Comparison of ENCODE assay signal across 9 cellular contexts in genomic region chr1:170530972-170531757, GRCh38. TPM values are rescaled to one million over a fixed set of nuclear protein-coding genes. Genes with fewer than 3 reads are reported as not detected.
DNase-seq lines count a peak whose midpoint lies in the region; ATAC-seq and TF ChIP-seq lines count a peak whose summit lies in the region.
"Had no signal": no experiment of that assay in that cellular context is flagged by ENCODE, and none has a peak within 500 bp of the region (broad histone marks: within the 10 kb centered on the region; RNA-seq: fewer than 3 reads in every experiment).

No MANE protein-coding gene starts in this region.

- H3K4me1 ChIP-seq in PC-9 (replicated peaks; ENCODE audit: insufficient read depth), result peaks cover 14% of the 10 kb centered on the region

- peak; percentile 43 for DNase-seq in activated T-cell treated with anti-CD3 and anti-CD28 coated beads, Interleukin-2, amount 50 U/mL, for 24 hours
- DNase-seq in activated T-cell treated with anti-CD3 and anti-CD28 coated beads for 4 hours (no peak), PC-9 (no peak), fibroblast of villous mesenchyme (ENCODE audit: low read depth) (peak; percentile 63), retinal pigment epithelial cell (ENCODE audit: low read depth) (no peak), NCI-H2171 (lab: John Stamatoyannopoulos, UW) (no peak), T-helper 17 cell (no peak)

- peak overlapping the region; percentile 96 for H3K4me2 ChIP-seq in PC-9

- BruUV-seq in PC-9 (replicated peaks; lab: Mats Ljungman, UMichigan), result TSS peak; percentile 87

- CTCF ChIA-PET in PC-9 (lab: Charles Lee), result interaction anchor here (0.6 kb wide), 1 partner anchor 32 kb away, joined by 8 read pairs; no protein-coding TSS in a partner anchor

- TF ChIP-seq CTCF in PC-9 (conservative IDR thresholded peaks at IDR 0.05) (no peak), fibroblast of villous mesenchyme (IDR thresholded peaks at IDR 0.05; ENCODE audit: insufficient read depth, low read depth, low read length) (no peak), retinal pigment epithelial cell (conservative IDR thresholded peaks at IDR 0.05; ENCODE audit: low read depth, low read length) (no peak)

- no peak overlapping the region for H3K27ac Mint-ChIP-seq in activated T-cell treated with anti-CD3 and anti-CD28 coated beads, Interleukin-2, amount 50 U/mL, for 24 hours
- H3K27ac Mint-ChIP-seq in T-helper 17 cell, result no peak overlapping the region
- H3K27ac Mint-ChIP-seq: activated naive CD8-positive, alpha-beta T cell had no signal

- H3K36me3 ChIP-seq in PC-9 (ENCODE audit: low read depth), result peaks cover 8% of the 10 kb centered on the region

- H3K27me3 ChIP-seq in PC-9 (ENCODE audit: insufficient read depth, low read depth), result no peaks in the 10 kb centered on the region

- H3K4me3 ChIP-seq in PC-9, result peak overlapping the region; percentile 80
- H3K4me3 ChIP-seq in fibroblast of villous mesenchyme (ENCODE audit: low read depth, low read length), result peak overlapping the region; percentile 81
- H3K4me3 ChIP-seq in retinal pigment epithelial cell (ENCODE audit: low read length), result peak overlapping the region; percentile 66

- H3K4me3 Mint-ChIP-seq in activated T-cell treated with anti-CD3 and anti-CD28 coated beads, Interleukin-2, amount 50 U/mL, for 24 hours, result no peak overlapping the region
- no peak overlapping the region for H3K4me3 Mint-ChIP-seq in T-helper 17 cell
- H3K4me3 Mint-ChIP-seq: activated naive CD8-positive, alpha-beta T cell had no signal

- no peaks in the 10 kb centered on the region for H4K20me1 ChIP-seq in PC-9 (ENCODE audit: insufficient read depth)

- H3K9me2 ChIP-seq in PC-9 (ENCODE audit: insufficient read depth), result no peaks in the 10 kb centered on the region

- ATAC-seq in T-helper 17 cell (no peak), HG03565 (IDR thresholded peaks at IDR 0.05; ENCODE audit: unreplicated experiment) (no peak)

- H3K79me2 ChIP-seq in PC-9 (ENCODE audit: low read depth), result peaks cover 32% of the 10 kb centered on the region

- no peaks in the 10 kb centered on the region for H3F3A ChIP-seq in PC-9 (ENCODE audit: insufficient read depth, low read depth)

- no peaks in the 10 kb centered on the region for H3K27me3 Mint-ChIP-seq in activated T-cell treated with anti-CD3 and anti-CD28 coated beads, Interleukin-2, amount 50 U/mL, for 24 hours
- H3K27me3 Mint-ChIP-seq in T-helper 17 cell, result no peaks in the 10 kb centered on the region
- H3K27me3 Mint-ChIP-seq: activated naive CD8-positive, alpha-beta T cell had no signal

- peak overlapping the region; percentile 86 for H3K27ac ChIP-seq in PC-9

- peaks cover 14% of the 10 kb centered on the region for H3K4me1 Mint-ChIP-seq in activated T-cell treated with anti-CD3 and anti-CD28 coated beads, Interleukin-2, amount 50 U/mL, for 24 hours (ENCODE audit: low read depth)
- H3K4me1 Mint-ChIP-seq in T-helper 17 cell, result peaks cover 9% of the 10 kb centered on the region

- H3K9me3 ChIP-seq in PC-9 (ENCODE audit: insufficient read depth, low read depth), result no peaks in the 10 kb centered on the region
- no peaks in the 10 kb centered on the region for H3K9me3 ChIP-seq in T-helper 17 cell (ENCODE audit: control insufficient read depth, low read length, poor library complexity, severe bottlenecking)

- POLR2A ChIA-PET in PC-9 (lab: Charles Lee; ENCODE audit: unreplicated experiment), result interaction anchor here (0.7 kb wide), 1 partner anchor 819 kb away, joined by 4 read pairs; no protein-coding TSS in a partner anchor

- H2AFZ ChIP-seq in PC-9, result peak overlapping the region; percentile 92

- H3K9me3 Mint-ChIP-seq in activated T-cell treated with anti-CD3 and anti-CD28 coated beads, Interleukin-2, amount 50 U/mL, for 24 hours, result no peaks in the 10 kb centered on the region

- peaks cover 9% of the 10 kb centered on the region for H3K36me3 Mint-ChIP-seq in activated T-cell treated with anti-CD3 and anti-CD28 coated beads, Interleukin-2, amount 50 U/mL, for 24 hours (ENCODE audit: low read depth)
- H3K36me3 Mint-ChIP-seq in T-helper 17 cell (ENCODE audit: low read depth), result no peaks in the 10 kb centered on the region

- intact Hi-C loops in PC-9 (cut with micrococcal nuclease; ENCODE audit: unreplicated experiment), result loop anchor here (5.0 to 10.0 kb wide), 2 partner anchors 599 to 636 kb away; partner anchors contain the start of gene SCYL3

RNA-seq across cellular contexts. Expression of gene GORAB, which starts 0.8 kb away (rescaled TPM):
- total RNA-seq in PC-9 (2021) (6.8 and 8.4 TPM in 2 replicates), fibroblast of villous mesenchyme (10.6 and 18.1 TPM in 2 replicates), T-helper 17 cell (10 to 100 TPM; 20.0 to 20.7 TPM)

Comparison
In these comparisons a context has a peak if more than half of its experiments do, and no peak if none do; other contexts are left out.
1. DNase-seq: peak in activated T-cell treated with anti-CD3 and anti-CD28 coated beads, Interleukin-2, amount 50 U/mL, for 24 hours (single experiment) and fibroblast of villous mesenchyme (single experiment); none in activated T-cell treated with anti-CD3 and anti-CD28 coated beads for 4 hours (single experiment), PC-9 (0 of 2), retinal pigment epithelial cell (single experiment), NCI-H2171 (single experiment) and T-helper 17 cell (0 of 3).
2. Peak in every context shown above with its lines, with median percentiles within 50 percentile points of each other: H3K4me3 ChIP-seq.